ENCODE assay signal across 12 cellular contexts in the genomic region with DNA sequence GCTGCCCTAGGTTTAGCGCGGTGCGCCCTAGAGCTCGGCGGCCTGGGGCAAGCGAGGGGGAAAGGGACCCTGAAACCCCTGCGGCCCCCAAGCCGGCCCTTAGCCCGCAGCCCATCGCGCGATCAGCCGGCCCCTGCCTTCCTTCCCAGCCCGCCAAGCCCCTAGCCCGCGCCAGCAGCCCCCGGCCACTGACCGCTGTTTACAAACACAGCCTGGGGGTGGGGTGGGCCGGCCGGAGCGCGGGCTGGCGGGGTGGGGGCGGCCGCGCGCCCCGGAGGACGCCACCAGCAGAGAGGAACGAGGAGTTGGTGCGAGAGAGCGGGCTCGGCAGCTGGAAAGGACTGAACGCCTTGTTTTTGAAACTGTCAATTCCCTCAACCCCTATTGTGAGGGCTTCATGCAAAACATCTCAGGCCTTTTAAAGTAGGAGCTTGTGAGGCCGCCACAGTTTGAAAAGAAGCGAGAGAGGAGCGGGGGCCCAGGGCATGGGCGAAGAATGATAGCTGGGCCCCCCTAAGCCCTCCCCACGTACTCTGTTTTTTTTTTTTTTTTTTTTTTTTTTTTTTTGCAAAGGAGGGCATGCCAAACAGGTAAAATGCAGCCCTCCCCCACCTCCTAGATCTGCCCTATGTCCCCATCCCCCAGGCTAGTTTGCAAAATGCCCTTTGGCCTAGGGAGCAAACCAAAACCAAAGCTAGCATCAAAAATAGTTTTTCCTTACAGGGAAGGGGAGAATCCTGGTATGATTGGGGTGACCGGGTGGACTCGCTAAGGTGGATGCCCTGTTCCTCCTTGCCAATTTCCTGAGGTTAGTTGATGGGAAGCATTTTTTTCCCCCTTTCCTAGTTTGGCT. TPM values are rescaled to one million over a fixed set of nuclear protein-coding genes. Genes with fewer than 3 reads are reported as not detected.
DNase-seq lines count a peak whose midpoint lies in the region; ATAC-seq and TF ChIP-seq lines count a peak whose summit lies in the region.
"Had no signal": no experiment of that assay in that cellular context is flagged by ENCODE, and none has a peak within 500 bp of the region (broad histone marks: within the 10 kb centered on the region; RNA-seq: fewer than 3 reads in every experiment).

No MANE protein-coding gene starts in this region.

- H3K36me3 Mint-ChIP-seq in activated CD4-positive, alpha-beta T cell treated with anti-CD3 and anti-CD28 coated beads for 36 hours (ENCODE audit: low read depth) = no peaks in the 10 kb centered on the region
- H3K36me3 Mint-ChIP-seq: activated CD8-positive, alpha-beta memory T cell treated with anti-CD3 and anti-CD28 coated beads, Interleukin-2, amount 10 ng/mL, durations not matched to agents 7 days and 5 days had no signal

- H3K4me3 Mint-ChIP-seq in activated CD4-positive, alpha-beta T cell treated with anti-CD3 and anti-CD28 coated beads for 36 hours = no peak overlapping the region
- H3K4me3 Mint-ChIP-seq: activated CD8-positive, alpha-beta memory T cell treated with anti-CD3 and anti-CD28 coated beads, Interleukin-2, amount 10 ng/mL, durations not matched to agents 7 days and 5 days had no signal

- intact Hi-C loops in ascending aorta (cut with DNase I) = no loop called here
- intact Hi-C loops in activated CD4-positive, alpha-beta T cell treated with anti-CD3 and anti-CD28 coated beads for 36 hours (cut with DNase I, micrococcal nuclease) = no loop called here

- H3K4me3 ChIP-seq in ACC112 (ENCODE audit: low read depth, low read length) (peak overlapping the region; percentile 38), ascending aorta (peak overlapping the region; percentile 51 to 80), cardiac muscle cell (peak overlapping the region; percentile 78)

- no peaks in the 10 kb centered on the region for H3K79me2 ChIP-seq in ACC112 (ENCODE audit: control insufficient read depth, insufficient read depth, low read length, unreplicated experiment)

- TF ChIP-seq CTCF in ascending aorta (IDR thresholded peaks at IDR 0.05) (no peak), cardiac muscle cell (IDR thresholded peaks at IDR 0.05; ENCODE audit: low read depth, low read length) (no peak), omental fat pad (IDR thresholded peaks at IDR 0.05) (no peak)

- peaks cover 20% of the 10 kb centered on the region for H3K4me1 ChIP-seq in ACC112 (ENCODE audit: control insufficient read depth, insufficient read depth, low read length, unreplicated experiment)
- H3K4me1 ChIP-seq in ascending aorta = no peaks in the 10 kb centered on the region
- peaks cover 72% of the 10 kb centered on the region for H3K4me1 ChIP-seq in cardiac muscle cell (ENCODE audit: low read depth)

- ATAC-seq in omental fat pad (ENCODE audit: low FRiP score) (peak; percentile 43), GM19035 (IDR thresholded peaks at IDR 0.05; ENCODE audit: unreplicated experiment) (no peak)
- no peak for ATAC-seq in activated CD4-positive, alpha-beta T cell treated with anti-CD3 and anti-CD28 coated beads for 36 hours
- ATAC-seq: activated CD8-positive, alpha-beta memory T cell treated with anti-CD3 and anti-CD28 coated beads, Interleukin-2, amount 10 ng/mL, durations not matched to agents 7 days and 5 days had no signal

- H3K36me3 ChIP-seq in ACC112 (ENCODE audit: insufficient read depth, low read length) = no peaks in the 10 kb centered on the region
- no peaks in the 10 kb centered on the region for H3K36me3 ChIP-seq in ascending aorta
- no peaks in the 10 kb centered on the region for H3K36me3 ChIP-seq in cardiac muscle cell

- H3K27me3 ChIP-seq in ACC112 (ENCODE audit: insufficient read depth, low read length) (no peaks in the 10 kb centered on the region), ascending aorta (no peaks in the 10 kb centered on the region), cardiac muscle cell (no peaks in the 10 kb centered on the region)

- DNase-seq in ascending aorta (ENCODE audit: low spot score in 2 of 2) (no peak), cardiac muscle cell (ENCODE audit: low read depth in 1 of 2, low spot score in 1 of 2) (peak in 1 of 2 donors; percentile 64), omental fat pad (ENCODE audit: low spot score) (no peak), kidney glomerular epithelial cell (lab: John Stamatoyannopoulos, UW) (no peak), DMS153 (lab: John Stamatoyannopoulos, UW) (no peak)
- no peak for DNase-seq in activated CD4-positive, alpha-beta T cell treated with anti-CD3 and anti-CD28 coated beads for 36 hours
- DNase-seq: activated CD8-positive, alpha-beta memory T cell treated with anti-CD3 and anti-CD28 coated beads, Interleukin-2, amount 10 ng/mL, durations not matched to agents 7 days and 5 days; KG1; OCI-M1; small intestine had no signal

- H3K27ac ChIP-seq in ACC112 (ENCODE audit: low read depth, low read length) (no peak overlapping the region), ascending aorta (no peak overlapping the region), cardiac muscle cell (peak overlapping the region; percentile 95)

- no peaks in the 10 kb centered on the region for H3K4me1 Mint-ChIP-seq in activated CD4-positive, alpha-beta T cell treated with anti-CD3 and anti-CD28 coated beads for 36 hours

- H3K9me3 Mint-ChIP-seq in activated CD4-positive, alpha-beta T cell treated with anti-CD3 and anti-CD28 coated beads for 36 hours (ENCODE audit: low read depth) = no peaks in the 10 kb centered on the region

- CTCF ChIA-PET in activated CD4-positive, alpha-beta T cell treated with anti-CD3 and anti-CD28 coated beads for 36 hours (lab: Charles Lee) = interaction anchor here (0.7 to 0.9 kb wide), 3 partner anchors 8 to 13 kb away, joined by 3 read pairs; no protein-coding TSS in a partner anchor

- H2AFZ ChIP-seq in ACC112 (ENCODE audit: low read length, unreplicated experiment) = peak overlapping the region; percentile 87

- peaks cover 40% of the 10 kb centered on the region for H3K27me3 Mint-ChIP-seq in activated CD4-positive, alpha-beta T cell treated with anti-CD3 and anti-CD28 coated beads for 36 hours

- POLR2A ChIA-PET in activated CD4-positive, alpha-beta T cell treated with anti-CD3 and anti-CD28 coated beads for 36 hours (lab: Charles Lee) = no interaction called here

- H3K9me3 ChIP-seq in ascending aorta (no peaks in the 10 kb centered on the region), cardiac muscle cell (ENCODE audit: low read depth) (no peaks in the 10 kb centered on the region)

- no peak overlapping the region for H3K27ac Mint-ChIP-seq in activated CD4-positive, alpha-beta T cell treated with anti-CD3 and anti-CD28 coated beads for 36 hours
- H3K27ac Mint-ChIP-seq: activated CD8-positive, alpha-beta memory T cell treated with anti-CD3 and anti-CD28 coated beads, Interleukin-2, amount 10 ng/mL, durations not matched to agents 7 days and 5 days had no signal

RNA-seq across cellular contexts. Expression of a gene that starts 15.0 kb away (rescaled TPM):
- total RNA-seq in ascending aorta (not detected), cardiac muscle cell (42.4 and 62.4 TPM in 2 replicates), omental fat pad (1 to 10 TPM in 2 of 4 donors, under 1 TPM in 2; 0.36 to 1.4 (median 0.77) TPM)
- polyA plus RNA-seq in cardiac muscle cell = 4.3 and 7.9 TPM in 2 replicates
- under 1 TPM; 0.32 to 0.54 TPM for total RNA-seq in activated CD4-positive, alpha-beta T cell treated with anti-CD3 and anti-CD28 coated beads for 36 hours

RNA-seq across cellular contexts. Expression of a gene that starts 23.6 kb away (rescaled TPM):
- total RNA-seq in ascending aorta = 16.3 TPM
- total RNA-seq in cardiac muscle cell = 26.0 and 40.6 TPM in 2 replicates
- polyA plus RNA-seq in cardiac muscle cell = 38.4 and 39.5 TPM in 2 replicates
- total RNA-seq in omental fat pad = 10 to 100 TPM; 33.4 to 58.1 (median 43.6) TPM
- 10 to 100 TPM; 33.8 to 34.1 TPM for total RNA-seq in activated CD4-positive, alpha-beta T cell treated with anti-CD3 and anti-CD28 coated beads for 36 hours

Comparison
In these comparisons a context has a peak if more than half of its experiments do, and no peak if none do; other contexts are left out.
1. RNA of a gene that starts 15.0 kb away (total RNA-seq): 42.4 to 62.4 TPM in cardiac muscle cell; 0.36 to 1.4 TPM in omental fat pad, 0.32 to 0.54 TPM in activated CD4-positive, alpha-beta T cell treated with anti-CD3 and anti-CD28 coated beads for 36 hours and not detected in ascending aorta (single experiment); every median in the first group is over 10 times any median in the second.
2. Peak in every context shown above with its lines, with median percentiles within 50 percentile points of each other: H3K4me3 ChIP-seq.